In genomic region chr14:94831085-94831484, GRCh38 we compare ENCODE assay signal across 33 cellular contexts.
DNase-seq lines count a peak whose midpoint lies in the region; ATAC-seq, FAIRE-seq and TF ChIP-seq lines count a peak whose summit lies in the region.
"Had no signal": no experiment of that assay in that cellular context is flagged by ENCODE, and none has a peak within 500 bp of the region (broad histone marks: within the 10 kb centered on the region; RNA-seq: fewer than 3 reads in every experiment).

No MANE protein-coding gene starts in this region.

- no peaks in the 10 kb centered on the region for H3K36me3 ChIP-seq in HEK293 (ENCODE audit: control insufficient read depth in 2 of 2, insufficient read depth in 1 of 2, low read length in 2 of 2)
- H3K36me3 ChIP-seq: BE2C; BLaER1; BLaER1 treated with 17β-estradiol and CSF1 and Interleukin-3, amounts not matched to agents 10 nM and 100 nM had no signal

- ATAC-seq in A549 (no peak), foreskin keratinocyte (no peak)
- ATAC-seq: CD8-positive, alpha-beta T cell had no signal

- POLR2A ChIA-PET in A549 (lab: Yijun Ruan, JAX) (no interaction called here), HEK293 (lab: Yijun Ruan, JAX) (no interaction called here)

- CTCF ChIA-PET in A549 (lab: Yijun Ruan, JAX) (interaction anchor here (0.6 to 1.5 kb wide), 3 partner anchors 9 to 557 kb away, joined by 3 to 6 read pairs (median 5); no protein-coding TSS in a partner anchor), HEK293 (lab: Yijun Ruan, JAX) (no interaction called here)

- H3K9me3 ChIP-seq in A549 (no peaks in the 10 kb centered on the region), HEK293 (ENCODE audit: control insufficient read depth, insufficient read depth, low read depth, low read length) (no peaks in the 10 kb centered on the region)
- H3K9me3 ChIP-seq: BE2C, BLaER1, Caco-2 had no signal

- FAIRE-seq in A549 (lab: Jason Lieb, UNC), result no peak
- FAIRE-seq: A204.1, D721Med had no signal

- WGBS in A549 (ENCODE audit: missing lambda C conversion rate), result 13% methylated on average over 1 of the region's 1 CpG

- no peaks in the 10 kb centered on the region for H3K27me3 ChIP-seq in foreskin keratinocyte
- H3K27me3 ChIP-seq: BE2C; BLaER1; BLaER1 treated with 17β-estradiol and CSF1 and Interleukin-3, amounts not matched to agents 10 nM and 100 nM had no signal

- TF ChIP-seq EP300 in A549 (IDR thresholded peaks at IDR 0.05), result no peak

- H3K4me3 ChIP-seq in A549 (no peak overlapping the region), HEK293 (ENCODE audit: low read depth, low read length) (no peak overlapping the region)
- H3K4me3 ChIP-seq: BLaER1; BLaER1 treated with 17β-estradiol and CSF1 and Interleukin-3, amounts not matched to agents 10 nM and 100 nM had no signal

- TF ChIP-seq RAD21 in A549 (conservative IDR thresholded peaks at IDR 0.05 in 1 of 2, IDR thresholded peaks at IDR 0.05 in 1 of 2), result no peak

- intact Hi-C loops in CD14-positive monocyte (cut with micrococcal nuclease), result no loop called here

- H3K4me1 ChIP-seq in A549, result no peaks in the 10 kb centered on the region
- no peaks in the 10 kb centered on the region for H3K4me1 ChIP-seq in HEK293 (ENCODE audit: control insufficient read depth, insufficient read depth, low read length)
- H3K4me1 ChIP-seq in foreskin keratinocyte, result no peaks in the 10 kb centered on the region
- H3K4me1 ChIP-seq: BE2C, Caco-2 had no signal

- no peak overlapping the region for H3K27ac ChIP-seq in A549
- H3K27ac ChIP-seq in HEK293 (ENCODE audit: extremely low read depth, low read depth, low read length), result no peak overlapping the region
- H3K27ac ChIP-seq in foreskin keratinocyte, result no peak overlapping the region
- H3K27ac ChIP-seq: 22Rv1; BLaER1; BLaER1 treated with 17β-estradiol and CSF1 and Interleukin-3, amounts not matched to agents 10 nM and 100 nM; C4-2B had no signal

- no peak for DNase-seq in A549 (ENCODE audit: low read depth in 1 of 2, low spot score in 1 of 2)
- DNase-seq in CD14-positive monocyte (ENCODE audit: low spot score), result peak; percentile 1
- no peak for DNase-seq in NCI-H446 treated with DMSO at 0.1 percent for 48 hours (lab: John Stamatoyannopoulos, UW)
- DNase-seq in NCI-H2107 treated with DMSO at 0.1 percent for 48 hours (lab: John Stamatoyannopoulos, UW; ENCODE audit: unreplicated experiment), result no peak
- no peak for DNase-seq in foreskin keratinocyte
- DNase-seq: 8988T; ACHN; AML-193; BE2C; C1 segment of cervical spinal cord; Caco-2; Calu3; CD4-positive, alpha-beta memory T cell; CD4-positive, alpha-beta T cell; CD4-positive, CD25-positive, alpha-beta regulatory T cell; CD8-positive, alpha-beta memory T cell; CD8-positive, alpha-beta T cell; COR-L47; DMS 273 treated with DMSO at 0.1 percent for 48 hours; DMS153; DMS53; DMS79; DMS79 treated with DMSO at 0.1 percent for 48 hours; DND-41; EL had no signal

- peaks cover 1 to 3% (median 3%) of the 10 kb centered on the region in 3 donors for H3K27me3 Mint-ChIP-seq in CD14-positive monocyte (ENCODE audit: low read depth in 3 of 3)
- H3K27me3 Mint-ChIP-seq: B cell had no signal

- H3K36me3 Mint-ChIP-seq in CD14-positive monocyte, result no peaks in the 10 kb centered on the region
- H3K36me3 Mint-ChIP-seq: CD4-positive, alpha-beta memory T cell; CD4-positive, CD25-positive, alpha-beta regulatory T cell; CD8-positive, alpha-beta memory T cell; CD8-positive, alpha-beta T cell had no signal

- peaks cover 0 to 9% (median 4%) of the 10 kb centered on the region in 7 donors for H3K9me3 Mint-ChIP-seq in CD14-positive monocyte
- H3K9me3 Mint-ChIP-seq: CD4-positive, alpha-beta T cell; CD8-positive, alpha-beta memory T cell; CD8-positive, alpha-beta T cell had no signal

- no peak for TF ChIP-seq POLR2A in A549 (IDR thresholded peaks at IDR 0.05; ENCODE audit: low read length)

- H3K27ac Mint-ChIP-seq in CD14-positive monocyte, result no peak overlapping the region
- H3K27ac Mint-ChIP-seq: B cell; CD4-positive, alpha-beta memory T cell; CD4-positive, alpha-beta T cell; CD4-positive, CD25-positive, alpha-beta regulatory T cell; CD8-positive, alpha-beta memory T cell; CD8-positive, alpha-beta T cell had no signal

- TF ChIP-seq CTCF in A549 (IDR thresholded peaks at IDR 0.05) (no peak), CD14-positive monocyte (IDR thresholded peaks at IDR 0.05) (no peak), HEK293 (tag by site-specific recombination; IDR thresholded peaks at IDR 0.05) (no peak), foreskin keratinocyte (conservative IDR thresholded peaks at IDR 0.05) (no peak)

- no peak overlapping the region for H3K4me2 ChIP-seq in A549
- H3K4me2 ChIP-seq: BLaER1; BLaER1 treated with 17β-estradiol and CSF1 and Interleukin-3, amounts not matched to agents 10 nM and 100 nM had no signal

- no peak overlapping the region for H3K4me3 Mint-ChIP-seq in CD14-positive monocyte
- H3K4me3 Mint-ChIP-seq: B cell; CD4-positive, alpha-beta memory T cell; CD4-positive, alpha-beta T cell; CD4-positive, CD25-positive, alpha-beta regulatory T cell; CD8-positive, alpha-beta memory T cell; CD8-positive, alpha-beta T cell had no signal

- no peaks in the 10 kb centered on the region for H3K4me1 Mint-ChIP-seq in CD14-positive monocyte
- H3K4me1 Mint-ChIP-seq: B cell; CD4-positive, alpha-beta memory T cell; CD4-positive, CD25-positive, alpha-beta regulatory T cell; CD8-positive, alpha-beta memory T cell had no signal

TF ChIP-seq in A549, 52 proteins besides CTCF, POLR2A, EP300 and RAD21:
- TF ChIP-seq RCOR1 (IDR thresholded peaks at IDR 0.05; ENCODE audit: low read depth, low read length) (no peak), ZC3H11A (IDR thresholded peaks at IDR 0.05) (peak; percentile 62), FOSB (CRISPR knock-in tag; IDR thresholded peaks at IDR 0.05) (no peak), MAFK (IDR thresholded peaks at IDR 0.05; ENCODE audit: partially characterized antibody) (no peak), ZFP36 (IDR thresholded peaks at IDR 0.05; ENCODE audit: borderline replicate concordance, partially characterized antibody) (no peak), RNF2 (IDR thresholded peaks at IDR 0.05; ENCODE audit: borderline replicate concordance, low read depth) (no peak)

TF ChIP-seq in HEK293, 187 proteins besides CTCF, POLR2A, EP300 and RAD21 (continues in another document):
- TF ChIP-seq PRDM2 (tag by site-specific recombination; IDR thresholded peaks at IDR 0.05; ENCODE audit: borderline replicate concordance), result no peak
- TF ChIP-seq ZNF623 (tag by site-specific recombination; IDR thresholded peaks at IDR 0.05), result peak; percentile 38
- 0 out of 2 replicates have a peak, but pooled peaks have one; percentile 34 for TF ChIP-seq ZNF202 (tag by site-specific recombination; IDR thresholded peaks at IDR 0.05; ENCODE audit: borderline replicate concordance)
- peak; percentile 71 for TF ChIP-seq ZNF426 (tag by site-specific recombination; IDR thresholded peaks at IDR 0.05)
- peak; percentile 57 for TF ChIP-seq ZNF266 (tag by site-specific recombination; IDR thresholded peaks at IDR 0.05; ENCODE audit: low read depth)
- peak; percentile 53 for TF ChIP-seq ZNF555 (tag by site-specific recombination; conservative IDR thresholded peaks at IDR 0.05)
